ENCODE assay signal across 1 cellular context in the genomic region with DNA sequence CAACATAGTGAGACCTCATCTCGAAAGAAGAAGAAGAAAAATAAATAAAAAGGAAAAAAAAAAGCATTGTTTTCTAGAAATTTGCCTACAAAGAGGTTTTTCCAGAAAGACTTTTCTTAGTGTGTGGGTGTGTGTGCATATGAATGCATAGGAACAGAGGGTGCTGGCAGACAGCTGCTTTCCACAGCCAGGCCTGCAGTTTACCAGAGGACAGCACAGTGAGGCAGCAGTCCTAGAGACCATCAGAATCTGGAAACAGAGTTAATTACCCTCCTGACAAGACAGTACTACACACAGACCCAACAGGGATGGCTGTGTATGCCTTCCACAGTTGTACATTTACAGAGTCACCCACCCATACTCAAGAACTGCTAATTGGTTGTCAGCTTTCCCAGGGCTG.
TF ChIP-seq lines count a peak whose summit lies in the region.

No MANE protein-coding gene starts in this region.

TF ChIP-seq in SK-N-SH treated with all-trans-retinoic acid at 6 μM for 48 hours, 23 proteins besides CTCF, POLR2A, EP300 and RAD21 (continued from another document):
- TF ChIP-seq, protein P1, sequence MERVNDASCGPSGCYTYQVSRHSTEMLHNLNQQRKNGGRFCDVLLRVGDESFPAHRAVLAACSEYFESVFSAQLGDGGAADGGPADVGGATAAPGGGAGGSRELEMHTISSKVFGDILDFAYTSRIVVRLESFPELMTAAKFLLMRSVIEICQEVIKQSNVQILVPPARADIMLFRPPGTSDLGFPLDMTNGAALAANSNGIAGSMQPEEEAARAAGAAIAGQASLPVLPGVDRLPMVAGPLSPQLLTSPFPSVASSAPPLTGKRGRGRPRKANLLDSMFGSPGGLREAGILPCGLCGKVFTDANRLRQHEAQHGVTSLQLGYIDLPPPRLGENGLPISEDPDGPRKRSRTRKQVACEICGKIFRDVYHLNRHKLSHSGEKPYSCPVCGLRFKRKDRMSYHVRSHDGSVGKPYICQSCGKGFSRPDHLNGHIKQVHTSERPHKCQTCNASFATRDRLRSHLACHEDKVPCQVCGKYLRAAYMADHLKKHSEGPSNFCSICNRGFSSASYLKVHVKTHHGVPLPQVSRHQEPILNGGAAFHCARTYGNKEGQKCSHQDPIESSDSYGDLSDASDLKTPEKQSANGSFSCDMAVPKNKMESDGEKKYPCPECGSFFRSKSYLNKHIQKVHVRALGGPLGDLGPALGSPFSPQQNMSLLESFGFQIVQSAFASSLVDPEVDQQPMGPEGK (CRISPR knock-in tag; IDR thresholded peaks at IDR 0.05; ENCODE audit: borderline replicate concordance) = no peak
- TF ChIP-seq ZNF70 (CRISPR knock-in tag; IDR thresholded peaks at IDR 0.05) (no peak), BACH2 (CRISPR knock-in tag; IDR thresholded peaks at IDR 0.05; ENCODE audit: borderline replicate concordance) (no peak), GLIS3 (CRISPR knock-in tag; IDR thresholded peaks at IDR 0.05) (no peak), RARB (CRISPR knock-in tag; IDR thresholded peaks at IDR 0.05) (no peak), ESRRG (CRISPR knock-in tag; IDR thresholded peaks at IDR 0.05) (no peak)
- TF ChIP-seq, protein P2, sequence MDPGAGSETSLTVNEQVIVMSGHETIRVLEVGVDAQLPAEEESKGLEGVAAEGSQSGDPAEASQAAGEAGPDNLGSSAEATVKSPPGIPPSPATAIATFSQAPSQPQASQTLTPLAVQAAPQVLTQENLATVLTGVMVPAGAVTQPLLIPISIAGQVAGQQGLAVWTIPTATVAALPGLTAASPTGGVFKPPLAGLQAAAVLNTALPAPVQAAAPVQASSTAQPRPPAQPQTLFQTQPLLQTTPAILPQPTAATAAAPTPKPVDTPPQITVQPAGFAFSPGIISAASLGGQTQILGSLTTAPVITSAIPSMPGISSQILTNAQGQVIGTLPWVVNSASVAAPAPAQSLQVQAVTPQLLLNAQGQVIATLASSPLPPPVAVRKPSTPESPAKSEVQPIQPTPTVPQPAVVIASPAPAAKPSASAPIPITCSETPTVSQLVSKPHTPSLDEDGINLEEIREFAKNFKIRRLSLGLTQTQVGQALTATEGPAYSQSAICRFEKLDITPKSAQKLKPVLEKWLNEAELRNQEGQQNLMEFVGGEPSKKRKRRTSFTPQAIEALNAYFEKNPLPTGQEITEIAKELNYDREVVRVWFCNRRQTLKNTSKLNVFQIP (CRISPR knock-in tag; IDR thresholded peaks at IDR 0.05; ENCODE audit: borderline replicate concordance, low read depth) = no peak
